Comparison of ENCODE assay signal across 1 cellular context in the genomic region with DNA sequence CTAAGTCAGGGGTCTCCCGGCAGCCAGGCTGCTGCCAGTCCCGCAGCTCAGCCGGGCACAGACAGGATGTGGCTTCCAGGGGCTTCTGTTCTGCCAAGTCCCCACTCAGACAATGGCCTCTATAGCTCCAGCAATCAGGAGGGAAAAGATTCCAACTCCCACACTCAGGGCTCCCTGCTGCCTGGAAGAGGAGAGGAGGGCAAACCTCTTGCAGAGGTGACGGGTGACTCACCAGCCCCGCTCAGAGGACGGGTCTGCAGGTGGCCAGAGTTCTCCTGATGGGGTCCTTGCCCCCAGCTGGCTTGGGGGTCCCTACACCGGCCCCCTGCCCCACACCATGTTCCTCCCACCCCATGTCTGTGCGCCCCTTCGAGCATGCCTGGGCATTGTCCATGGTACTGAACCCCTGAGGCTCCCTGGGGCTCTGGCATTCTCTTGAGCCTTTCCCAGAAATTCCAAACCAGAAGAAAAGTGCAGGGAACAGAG.
A peak's percentile ranks its signal among the peaks of the same experiment; 100 is the strongest.
TF ChIP-seq lines count a peak whose summit lies in the region.

No MANE protein-coding gene starts in this region.

TF ChIP-seq in HepG2, 621 proteins besides CTCF, POLR2A, EP300 and RAD21:
- TF ChIP-seq KDM6A (CRISPR knock-in tag; IDR thresholded peaks at IDR 0.05; ENCODE audit: low read depth) (no peak), MIER2 (CRISPR knock-in tag; IDR thresholded peaks at IDR 0.05) (peak; percentile 92), ZNF605 (CRISPR knock-in tag; IDR thresholded peaks at IDR 0.05) (no peak), SRY (CRISPR knock-in tag; IDR thresholded peaks at IDR 0.05) (peak; percentile 31; the same call in 1 of the 2 replicates), SNRNP70 (IDR thresholded peaks at IDR 0.05; ENCODE audit: low read depth, low read length) (no peak), MYNN (CRISPR knock-in tag; IDR thresholded peaks at IDR 0.05; ENCODE audit: low read depth) (no peak), TOPORS (CRISPR knock-in tag; IDR thresholded peaks at IDR 0.05) (no peak), ZNF431 (CRISPR knock-in tag; IDR thresholded peaks at IDR 0.05; ENCODE audit: borderline replicate concordance, low read depth) (no peak), ZNF777 (CRISPR knock-in tag; IDR thresholded peaks at IDR 0.05) (peak; percentile 72), SMAD1 (CRISPR knock-in tag; IDR thresholded peaks at IDR 0.05; ENCODE audit: borderline replicate concordance, low read depth) (no peak), ZNF451 (CRISPR knock-in tag; IDR thresholded peaks at IDR 0.05) (no peak), ETV5 (CRISPR knock-in tag; IDR thresholded peaks at IDR 0.05; ENCODE audit: borderline replicate concordance) (0 out of 2 replicates have a peak, but pooled peaks have one; percentile 32), ZNF121 (CRISPR knock-in tag; IDR thresholded peaks at IDR 0.05) (no peak)
- TF ChIP-seq, protein P1, sequence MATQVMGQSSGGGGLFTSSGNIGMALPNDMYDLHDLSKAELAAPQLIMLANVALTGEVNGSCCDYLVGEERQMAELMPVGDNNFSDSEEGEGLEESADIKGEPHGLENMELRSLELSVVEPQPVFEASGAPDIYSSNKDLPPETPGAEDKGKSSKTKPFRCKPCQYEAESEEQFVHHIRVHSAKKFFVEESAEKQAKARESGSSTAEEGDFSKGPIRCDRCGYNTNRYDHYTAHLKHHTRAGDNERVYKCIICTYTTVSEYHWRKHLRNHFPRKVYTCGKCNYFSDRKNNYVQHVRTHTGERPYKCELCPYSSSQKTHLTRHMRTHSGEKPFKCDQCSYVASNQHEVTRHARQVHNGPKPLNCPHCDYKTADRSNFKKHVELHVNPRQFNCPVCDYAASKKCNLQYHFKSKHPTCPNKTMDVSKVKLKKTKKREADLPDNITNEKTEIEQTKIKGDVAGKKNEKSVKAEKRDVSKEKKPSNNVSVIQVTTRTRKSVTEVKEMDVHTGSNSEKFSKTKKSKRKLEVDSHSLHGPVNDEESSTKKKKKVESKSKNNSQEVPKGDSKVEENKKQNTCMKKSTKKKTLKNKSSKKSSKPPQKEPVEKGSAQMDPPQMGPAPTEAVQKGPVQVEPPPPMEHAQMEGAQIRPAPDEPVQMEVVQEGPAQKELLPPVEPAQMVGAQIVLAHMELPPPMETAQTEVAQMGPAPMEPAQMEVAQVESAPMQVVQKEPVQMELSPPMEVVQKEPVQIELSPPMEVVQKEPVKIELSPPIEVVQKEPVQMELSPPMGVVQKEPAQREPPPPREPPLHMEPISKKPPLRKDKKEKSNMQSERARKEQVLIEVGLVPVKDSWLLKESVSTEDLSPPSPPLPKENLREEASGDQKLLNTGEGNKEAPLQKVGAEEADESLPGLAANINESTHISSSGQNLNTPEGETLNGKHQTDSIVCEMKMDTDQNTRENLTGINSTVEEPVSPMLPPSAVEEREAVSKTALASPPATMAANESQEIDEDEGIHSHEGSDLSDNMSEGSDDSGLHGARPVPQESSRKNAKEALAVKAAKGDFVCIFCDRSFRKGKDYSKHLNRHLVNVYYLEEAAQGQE (IDR thresholded peaks at IDR 0.05; ENCODE audit: borderline replicate concordance in 1 of 2, low read depth in 1 of 2, low read length in 2 of 2), result peak; percentile 68 to 93
- TF ChIP-seq, protein P2, sequence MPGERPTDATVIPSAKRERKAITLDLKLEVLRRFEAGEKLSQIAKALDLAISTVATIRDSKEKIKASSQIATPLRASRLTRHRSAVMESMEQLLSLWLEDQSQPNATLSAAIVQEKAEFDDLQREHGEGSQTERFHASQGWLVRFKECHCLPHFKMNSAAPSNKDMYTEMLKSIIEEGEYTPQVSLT (CRISPR knock-in tag; IDR thresholded peaks at IDR 0.05; ENCODE audit: borderline replicate concordance, low read depth), result no peak
- TF ChIP-seq, protein P3, sequence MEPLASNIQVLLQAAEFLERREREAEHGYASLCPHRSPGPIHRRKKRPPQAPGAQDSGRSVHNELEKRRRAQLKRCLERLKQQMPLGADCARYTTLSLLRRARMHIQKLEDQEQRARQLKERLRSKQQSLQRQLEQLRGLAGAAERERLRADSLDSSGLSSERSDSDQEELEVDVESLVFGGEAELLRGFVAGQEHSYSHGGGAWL (CRISPR knock-in tag; IDR thresholded peaks at IDR 0.05), result 0 out of 2 replicates have a peak, but pooled peaks have one; percentile 28
- TF ChIP-seq, protein P4, sequence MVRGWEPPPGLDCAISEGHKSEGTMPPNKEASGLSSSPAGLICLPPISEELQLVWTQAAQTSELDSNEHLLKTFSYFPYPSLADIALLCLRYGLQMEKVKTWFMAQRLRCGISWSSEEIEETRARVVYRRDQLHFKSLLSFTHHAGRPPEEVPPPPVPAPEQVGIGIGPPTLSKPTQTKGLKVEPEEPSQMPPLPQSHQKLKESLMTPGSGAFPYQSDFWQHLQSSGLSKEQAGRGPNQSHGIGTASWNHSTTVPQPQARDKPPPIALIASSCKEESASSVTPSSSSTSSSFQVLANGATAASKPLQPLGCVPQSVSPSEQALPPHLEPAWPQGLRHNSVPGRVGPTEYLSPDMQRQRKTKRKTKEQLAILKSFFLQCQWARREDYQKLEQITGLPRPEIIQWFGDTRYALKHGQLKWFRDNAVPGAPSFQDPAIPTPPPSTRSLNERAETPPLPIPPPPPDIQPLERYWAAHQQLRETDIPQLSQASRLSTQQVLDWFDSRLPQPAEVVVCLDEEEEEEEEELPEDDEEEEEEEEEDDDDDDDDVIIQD (CRISPR knock-in tag; IDR thresholded peaks at IDR 0.05; ENCODE audit: low read depth), result no peak
- TF ChIP-seq, protein P5, sequence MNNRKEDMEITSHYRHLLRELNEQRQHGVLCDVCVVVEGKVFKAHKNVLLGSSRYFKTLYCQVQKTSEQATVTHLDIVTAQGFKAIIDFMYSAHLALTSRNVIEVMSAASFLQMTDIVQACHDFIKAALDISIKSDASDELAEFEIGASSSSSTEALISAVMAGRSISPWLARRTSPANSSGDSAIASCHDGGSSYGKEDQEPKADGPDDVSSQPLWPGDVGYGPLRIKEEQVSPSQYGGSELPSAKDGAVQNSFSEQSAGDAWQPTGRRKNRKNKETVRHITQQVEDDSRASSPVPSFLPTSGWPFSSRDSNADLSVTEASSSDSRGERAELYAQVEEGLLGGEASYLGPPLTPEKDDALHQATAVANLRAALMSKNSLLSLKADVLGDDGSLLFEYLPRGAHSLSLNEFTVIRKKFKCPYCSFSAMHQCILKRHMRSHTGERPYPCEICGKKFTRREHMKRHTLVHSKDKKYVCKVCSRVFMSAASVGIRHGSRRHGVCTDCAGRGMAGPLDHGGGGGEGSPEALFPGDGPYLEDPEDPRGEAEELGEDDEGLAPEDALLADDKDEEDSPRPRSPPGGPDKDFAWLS (CRISPR knock-in tag; IDR thresholded peaks at IDR 0.05; ENCODE audit: borderline replicate concordance), result 0 out of 2 replicates have a peak, but pooled peaks have one; percentile 53
